Comparison of ENCODE assay signal across 17 cellular contexts in genomic region chr5:1113332-1113690, GRCh38. TPM values are rescaled to one million over a fixed set of nuclear protein-coding genes. Genes with fewer than 3 reads are reported as not detected.
DNase-seq lines count a peak whose midpoint lies in the region; ATAC-seq and TF ChIP-seq lines count a peak whose summit lies in the region.
"Had no signal": no experiment of that assay in that cellular context is flagged by ENCODE, and none has a peak within 500 bp of the region (broad histone marks: within the 10 kb centered on the region; RNA-seq: fewer than 3 reads in every experiment).

No MANE protein-coding gene starts in this region.

- peaks cover 5% of the 10 kb centered on the region for H3K27me3 Mint-ChIP-seq in activated CD8-positive, alpha-beta T cell treated with anti-CD3 and anti-CD28 coated beads, Interleukin-2, amount 10 ng/mL, durations not matched to agents 7 days and 5 days (ENCODE audit: low read depth)
- no peaks in the 10 kb centered on the region for H3K27me3 Mint-ChIP-seq in activated CD8-positive, alpha-beta T cell treated with anti-CD3 and anti-CD28 coated beads for 36 hours
- H3K27me3 Mint-ChIP-seq in brain (peaks cover 9% of the 10 kb centered on the region), osteocyte (ENCODE audit: unreplicated experiment) (no peaks in the 10 kb centered on the region)
- H3K27me3 Mint-ChIP-seq: activated T-cell treated with anti-CD3 and anti-CD28 coated beads, Interleukin-2, amount 50 U/mL, for 24 hours had no signal

- H3K9me3 Mint-ChIP-seq in activated CD8-positive, alpha-beta T cell treated with anti-CD3 and anti-CD28 coated beads, Interleukin-2, amount 10 ng/mL, durations not matched to agents 7 days and 5 days (ENCODE audit: insufficient read depth) = no peaks in the 10 kb centered on the region
- H3K9me3 Mint-ChIP-seq in activated CD8-positive, alpha-beta T cell treated with anti-CD3 and anti-CD28 coated beads for 36 hours = no peaks in the 10 kb centered on the region
- H3K9me3 Mint-ChIP-seq in brain (no peaks in the 10 kb centered on the region), osteocyte (ENCODE audit: unreplicated experiment) (no peaks in the 10 kb centered on the region)
- H3K9me3 Mint-ChIP-seq: activated T-cell treated with anti-CD3 and anti-CD28 coated beads, Interleukin-2, amount 50 U/mL, for 24 hours; H9 had no signal

- no peaks in the 10 kb centered on the region for H3F3A ChIP-seq in PC-3 (ENCODE audit: low read length, unreplicated experiment)

- DNase-seq in activated CD8-positive, alpha-beta T cell treated with anti-CD3 and anti-CD28 coated beads, Interleukin-2, amount 10 ng/mL, durations not matched to agents 7 days and 5 days = no peak
- DNase-seq in activated CD8-positive, alpha-beta T cell treated with anti-CD3 and anti-CD28 coated beads for 36 hours = no peak
- no peak for DNase-seq in PC-3
- DNase-seq in osteocyte (ENCODE audit: extremely low spot score, unreplicated experiment) = no peak
- DNase-seq in amygdala (lab: John Stamatoyannopoulos, UW) = no peak
- DNase-seq in islet precursor cell = no peak
- DNase-seq in stimulated activated naive CD4-positive, alpha-beta T cell (lab: John Stamatoyannopoulos, UW) = no peak
- DNase-seq: activated CD4-positive, alpha-beta T cell treated with anti-CD3 and anti-CD28 coated beads, Interleukin-2, amount 50 U/mL, for 1 hour; activated T-cell treated with anti-CD3 and anti-CD28 coated beads, Interleukin-2, amount 50 U/mL, for 24 hours; H9; KG1; NCI-H2029 treated with DMSO at 0.1 percent for 48 hours; stimulated activated CD4-positive, alpha-beta T cell treated with anti-CD3 and anti-CD28 coated beads, Interleukin-2, amount 100 ng/mL, for 24 hours had no signal

- no peaks in the 10 kb centered on the region for H3K27me3 ChIP-seq in PC-3 (ENCODE audit: low read length)
- H3K27me3 ChIP-seq: cardiac muscle cell had no signal

- peaks cover 35% of the 10 kb centered on the region for H3K79me2 ChIP-seq in PC-3 (ENCODE audit: low read length)

- H3K4me2 ChIP-seq in PC-3 (ENCODE audit: low read length) = peak overlapping the region; percentile 6; the same call in 1 of the 2 replicates

- H3K4me1 ChIP-seq in PC-3 (ENCODE audit: insufficient read depth, low read length) = peaks cover 41% of the 10 kb centered on the region

- no peak overlapping the region for H2AFZ ChIP-seq in PC-3 (ENCODE audit: low read length)
- H2AFZ ChIP-seq: parathyroid adenoma had no signal

- POLR2A ChIA-PET in activated CD8-positive, alpha-beta T cell treated with anti-CD3 and anti-CD28 coated beads, Interleukin-2, amount 10 ng/mL, durations not matched to agents 7 days and 5 days (lab: Charles Lee) = interaction anchor here (1.3 kb wide), 1 partner anchor 8 kb away, joined by 4 read pairs; no protein-coding TSS in a partner anchor
- POLR2A ChIA-PET in activated CD8-positive, alpha-beta T cell treated with anti-CD3 and anti-CD28 coated beads for 36 hours (lab: Charles Lee) = interaction anchor here (1.3 to 1.5 kb wide), 2 partner anchors 10 to 17 kb away, joined by 3 to 4 read pairs; no protein-coding TSS in a partner anchor
- POLR2A ChIA-PET in PC-3 (lab: Charles Lee; ENCODE audit: unreplicated experiment) = no interaction called here

- H3K27ac Mint-ChIP-seq in activated CD8-positive, alpha-beta T cell treated with anti-CD3 and anti-CD28 coated beads, Interleukin-2, amount 10 ng/mL, durations not matched to agents 7 days and 5 days = no peak overlapping the region
- no peak overlapping the region for H3K27ac Mint-ChIP-seq in activated CD8-positive, alpha-beta T cell treated with anti-CD3 and anti-CD28 coated beads for 36 hours
- no peak overlapping the region for H3K27ac Mint-ChIP-seq in brain
- H3K27ac Mint-ChIP-seq in osteocyte (ENCODE audit: unreplicated experiment) = no peak overlapping the region
- H3K27ac Mint-ChIP-seq: H9 had no signal

- H3K4me1 Mint-ChIP-seq in activated CD8-positive, alpha-beta T cell treated with anti-CD3 and anti-CD28 coated beads, Interleukin-2, amount 10 ng/mL, durations not matched to agents 7 days and 5 days (ENCODE audit: low read depth) = peaks cover 26% of the 10 kb centered on the region
- H3K4me1 Mint-ChIP-seq in activated CD8-positive, alpha-beta T cell treated with anti-CD3 and anti-CD28 coated beads for 36 hours (ENCODE audit: low read depth) = peaks cover 26% of the 10 kb centered on the region
- H3K4me1 Mint-ChIP-seq in brain (peaks cover 26% of the 10 kb centered on the region), osteocyte (ENCODE audit: unreplicated experiment) (peaks cover 5% of the 10 kb centered on the region)

- TF ChIP-seq CTCF in activated CD8-positive, alpha-beta T cell treated with anti-CD3 and anti-CD28 coated beads for 36 hours (IDR thresholded peaks at IDR 0.05) = no peak
- TF ChIP-seq CTCF in PC-3 (conservative IDR thresholded peaks at IDR 0.05; ENCODE audit: low read depth, low read length) (no peak), brain (conservative IDR thresholded peaks at IDR 0.05) (no peak), osteocyte (IDR thresholded peaks at IDR 0.05) (no peak)

- H3K9me2 ChIP-seq in PC-3 (replicated peaks; ENCODE audit: low read length) = no peaks in the 10 kb centered on the region

- no peak overlapping the region for H3K4me3 ChIP-seq in PC-3 (ENCODE audit: low read length)
- H3K4me3 ChIP-seq: cardiac muscle cell had no signal

- peaks cover 18% of the 10 kb centered on the region for H3K36me3 Mint-ChIP-seq in activated CD8-positive, alpha-beta T cell treated with anti-CD3 and anti-CD28 coated beads, Interleukin-2, amount 10 ng/mL, durations not matched to agents 7 days and 5 days (ENCODE audit: low read depth)
- peaks cover 2% of the 10 kb centered on the region for H3K36me3 Mint-ChIP-seq in activated CD8-positive, alpha-beta T cell treated with anti-CD3 and anti-CD28 coated beads for 36 hours (ENCODE audit: low read depth)
- H3K36me3 Mint-ChIP-seq in brain (no peaks in the 10 kb centered on the region), osteocyte (ENCODE audit: unreplicated experiment) (no peaks in the 10 kb centered on the region)

- peak overlapping the region; percentile 86 for H3K27ac ChIP-seq in PC-3 (ENCODE audit: low read length)
- H3K27ac ChIP-seq: cardiac muscle cell, HL-60, parathyroid adenoma had no signal

- H3K9me3 ChIP-seq in PC-3 (ENCODE audit: low read length) = no peaks in the 10 kb centered on the region

- ATAC-seq in activated CD8-positive, alpha-beta T cell treated with anti-CD3 and anti-CD28 coated beads, Interleukin-2, amount 10 ng/mL, durations not matched to agents 7 days and 5 days = no peak
- ATAC-seq in activated CD8-positive, alpha-beta T cell treated with anti-CD3 and anti-CD28 coated beads for 36 hours = no peak
- no peak for ATAC-seq in PC-3

- intact Hi-C loops in activated CD8-positive, alpha-beta T cell treated with anti-CD3 and anti-CD28 coated beads for 36 hours (cut with micrococcal nuclease) = no loop called here
- intact Hi-C loops in PC-3 (cut with micrococcal nuclease) = loop anchor here (2.0 to 5.0 kb wide), 2 partner anchors 47 to 201 kb away; no protein-coding TSS in a partner anchor

- no peaks in the 10 kb centered on the region for H3K36me3 ChIP-seq in PC-3 (ENCODE audit: low read depth, low read length)
- H3K36me3 ChIP-seq: cardiac muscle cell had no signal

- peaks cover 27% of the 10 kb centered on the region for H4K20me1 ChIP-seq in PC-3 (ENCODE audit: low read length)

- CTCF ChIA-PET in activated CD8-positive, alpha-beta T cell treated with anti-CD3 and anti-CD28 coated beads, Interleukin-2, amount 10 ng/mL, durations not matched to agents 7 days and 5 days (lab: Charles Lee) = no interaction called here
- CTCF ChIA-PET in activated CD8-positive, alpha-beta T cell treated with anti-CD3 and anti-CD28 coated beads for 36 hours (lab: Charles Lee) = interaction anchor here (1.5 kb wide), 1 partner anchor 11 kb away, joined by 4 read pairs; no protein-coding TSS in a partner anchor
- CTCF ChIA-PET in PC-3 (lab: Charles Lee) = no interaction called here

- no TSS peak for BruUV-seq in PC-3 (replicated peaks; lab: Mats Ljungman, UMichigan)

- H3K9ac ChIP-seq in PC-3 (ENCODE audit: low read length) = peak overlapping the region; percentile 50
- H3K9ac ChIP-seq: parathyroid adenoma had no signal

- peak overlapping the region; percentile 24 for H3K4me3 Mint-ChIP-seq in activated CD8-positive, alpha-beta T cell treated with anti-CD3 and anti-CD28 coated beads, Interleukin-2, amount 10 ng/mL, durations not matched to agents 7 days and 5 days
- no peak overlapping the region for H3K4me3 Mint-ChIP-seq in activated CD8-positive, alpha-beta T cell treated with anti-CD3 and anti-CD28 coated beads for 36 hours
- H3K4me3 Mint-ChIP-seq in brain (peak overlapping the region in 4 of 5 experiments; percentile 39 to 69 (median 54)), osteocyte (ENCODE audit: unreplicated experiment) (peak overlapping the region; percentile 38)

RNA-seq across cellular contexts. Expression of gene SLC12A7, which starts 1.4 kb away (rescaled TPM):
- total RNA-seq in activated CD8-positive, alpha-beta T cell treated with anti-CD3 and anti-CD28 coated beads, Interleukin-2, amount 10 ng/mL, durations not matched to agents 7 days and 5 days = 100 to 1,000 TPM; 101 to 111 TPM
- 10 to 100 TPM; 21.6 to 24.8 TPM for total RNA-seq in activated CD8-positive, alpha-beta T cell treated with anti-CD3 and anti-CD28 coated beads for 36 hours
- 48.2 and 58.3 TPM in 2 replicates for total RNA-seq in PC-3 (2014; rRNA removed)
- polyA plus RNA-seq in brain (ENCODE audit: insufficient read depth, low read depth, low replicate concordance) = 80.0 TPM
- 9.4 and 11.5 TPM in 2 replicates for total RNA-seq in osteocyte
